In the genomic region with DNA sequence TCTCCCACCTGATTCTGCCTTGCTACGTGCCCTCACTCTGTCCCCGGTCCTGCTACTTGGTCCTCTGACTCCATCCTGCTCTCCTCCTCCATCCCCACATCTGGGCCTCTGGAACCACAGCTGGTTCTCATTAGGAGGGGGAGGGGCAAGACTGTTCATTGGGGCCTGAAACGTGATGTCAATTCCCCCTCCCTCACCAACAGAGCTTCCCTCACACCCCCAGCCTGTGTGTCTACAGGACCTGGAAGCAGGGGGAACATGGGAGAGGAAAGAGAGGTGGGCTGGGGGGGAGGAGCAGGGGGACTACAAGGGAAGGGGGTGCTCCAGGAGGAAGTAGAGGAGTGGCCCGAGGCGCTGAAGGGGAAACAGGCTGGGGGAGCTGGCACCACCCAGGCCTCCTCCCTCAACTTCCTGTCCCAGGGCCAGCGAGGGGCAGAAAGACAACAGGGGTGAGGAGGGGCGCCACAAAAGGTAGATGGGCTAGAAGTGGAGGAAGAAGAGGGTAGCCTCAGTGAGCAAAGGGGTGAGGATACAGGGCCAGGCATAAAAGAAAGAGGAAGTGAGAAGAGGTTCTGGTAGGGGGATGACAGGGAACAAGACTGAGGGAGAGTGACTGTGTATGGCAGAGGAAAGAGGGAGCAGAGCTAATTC, we compare ENCODE assay signal across 8 cellular contexts. TPM values are rescaled to one million over a fixed set of nuclear protein-coding genes. Genes with fewer than 3 reads are reported as not detected.
DNase-seq lines count a peak whose midpoint lies in the region; ATAC-seq and TF ChIP-seq lines count a peak whose summit lies in the region.

No MANE protein-coding gene starts in this region.

- TF ChIP-seq CTCF in fibroblast of mammary gland (conservative IDR thresholded peaks at IDR 0.05; ENCODE audit: control insufficient read depth, insufficient read depth, low read depth, low read length) = no peak
- no peak for TF ChIP-seq CTCF in sigmoid colon (IDR thresholded peaks at IDR 0.05)

- peak; percentile 19 for DNase-seq in activated naive CD4-positive, alpha-beta T cell treated with Interleukin-2 at 50 U/mL for 16 hours
- DNase-seq in activated naive CD4-positive, alpha-beta T cell treated with anti-CD3 and anti-CD28 coated beads, Interleukin-2, amount 50 U/mL, for 16 hours = no peak
- DNase-seq in fibroblast of mammary gland (ENCODE audit: low read depth) = peak; percentile 78
- peak; percentile 84 for DNase-seq in sigmoid colon
- DNase-seq in RKO (ENCODE audit: low spot score) = no peak
- DNase-seq in DMS153 treated with DMSO at 0.1 percent for 48 hours (lab: John Stamatoyannopoulos, UW; ENCODE audit: unreplicated experiment) = no peak

- 0 out of 2 replicates have a peak, but pooled peaks have one; percentile 31 for TF ChIP-seq POLR2A in Raji (IDR thresholded peaks at IDR 0.05; ENCODE audit: insufficient read depth, low read depth, low read length)
- no peak for TF ChIP-seq POLR2A in sigmoid colon (IDR thresholded peaks at IDR 0.05)

- H3K36me3 ChIP-seq in sigmoid colon = peaks cover 0 to 10% (median 5%) of the 10 kb centered on the region in 4 donors

- H3K4me1 ChIP-seq in sigmoid colon = peaks cover 0 to 46% (median 40%) of the 10 kb centered on the region in 4 donors

- TF ChIP-seq EP300 in sigmoid colon (IDR thresholded peaks at IDR 0.05) = no peak

- 31 to 61% methylated on average over 7 of the region's 7 CpGs for WGBS in sigmoid colon, 2 donors

- intact Hi-C loops in sigmoid colon (cut with DNase I) = no loop called here

- H3K4me3 ChIP-seq in fibroblast of mammary gland (ENCODE audit: control insufficient read depth, low read depth, low read length) (no peak overlapping the region), sigmoid colon (no peak overlapping the region)

- H3K27ac ChIP-seq in sigmoid colon = peak overlapping the region; percentile 70 to 73 (median 72)

- H3K27me3 ChIP-seq in sigmoid colon = no peaks in the 10 kb centered on the region

- no peaks in the 10 kb centered on the region for H3K9me3 ChIP-seq in sigmoid colon

- peak; percentile 91 for ATAC-seq in HG02884 (IDR thresholded peaks at IDR 0.05; ENCODE audit: unreplicated experiment)

RNA-seq across cellular contexts. Expression of a gene that starts 8.9 kb away (rescaled TPM):
- 10 to 100 TPM; 21.7 to 57.1 (median 32.2) TPM for total RNA-seq in sigmoid colon
- 1 to 10 TPM in 1 of 3 donors, under 1 TPM in 2; under 0.01 to 6.3 (median 0.46) TPM for polyA plus RNA-seq in sigmoid colon

RNA-seq across cellular contexts. Expression of a gene that starts 27.5 kb away (rescaled TPM):
- 10 to 100 TPM; 39.8 to 58.8 (median 45.9) TPM for total RNA-seq in sigmoid colon
- polyA plus RNA-seq in sigmoid colon = 10 to 100 TPM; 13.2 to 60.3 (median 55.5) TPM

RNA-seq across cellular contexts. Expression of a gene that starts 34.7 kb away (rescaled TPM):
- total RNA-seq in sigmoid colon = 10 to 100 TPM; 33.2 to 60.0 (median 49.0) TPM
- 100 to 1,000 TPM in 2 of 3 donors, 10 to 100 TPM in 1; 67.6 to 148 (median 129) TPM for polyA plus RNA-seq in sigmoid colon

RNA-seq across cellular contexts. Expression of a gene that starts 36.4 kb away (rescaled TPM):
- 10 to 100 TPM; 18.3 to 97.5 (median 20.1) TPM for total RNA-seq in sigmoid colon
- polyA plus RNA-seq in sigmoid colon = 10 to 100 TPM; 23.4 to 51.1 (median 28.9) TPM

RNA-seq across cellular contexts. Expression of a gene that starts 43.2 kb away (rescaled TPM):
- 100 to 1,000 TPM; 450 to 607 (median 548) TPM for total RNA-seq in sigmoid colon
- 100 to 1,000 TPM in 2 of 3 donors, 10 to 100 TPM in 1; 93.7 to 117 (median 100) TPM for polyA plus RNA-seq in sigmoid colon

Comparison
In these comparisons a context has a peak if more than half of its experiments do, and no peak if none do; other contexts are left out.
1. DNase-seq: peak in activated naive CD4-positive, alpha-beta T cell treated with Interleukin-2 at 50 U/mL for 16 hours (single experiment), fibroblast of mammary gland (single experiment) and sigmoid colon (single experiment); none in activated naive CD4-positive, alpha-beta T cell treated with anti-CD3 and anti-CD28 coated beads, Interleukin-2, amount 50 U/mL, for 16 hours (single experiment), RKO (single experiment) and DMS153 treated with DMSO at 0.1 percent for 48 hours (single experiment).